Comparison of ENCODE assay signal across 8 cellular contexts in genomic region chr5:149636861-149637246, GRCh38. TPM values are rescaled to one million over a fixed set of nuclear protein-coding genes. Genes with fewer than 3 reads are reported as not detected.
DNase-seq lines count a peak whose midpoint lies in the region; ATAC-seq, FAIRE-seq and TF ChIP-seq lines count a peak whose summit lies in the region.

No MANE protein-coding gene starts in this region.

- no peak overlapping the region for H3K27ac ChIP-seq in A549
- H3K27ac ChIP-seq in PC-9 = no peak overlapping the region
- no peak overlapping the region for H3K27ac ChIP-seq in K562 (ENCODE audit: extremely low read depth, low read depth, low read length)

- no TSS peak for BruUV-seq in PC-9 (replicated peaks; lab: Mats Ljungman, UMichigan)
- BruUV-seq in K562 (replicated peaks; lab: Mats Ljungman, UMichigan) = no TSS peak

- H3K9me1 ChIP-seq in K562 (ENCODE audit: control insufficient read depth, insufficient read depth, low read length) = no peaks in the 10 kb centered on the region

- no peak overlapping the region for H3K4me3 ChIP-seq in A549
- H3K4me3 ChIP-seq in PC-9 = no peak overlapping the region
- H3K4me3 ChIP-seq in K562 = no peak overlapping the region
- H3K4me3 ChIP-seq in retinal pigment epithelial cell (ENCODE audit: low read length) = no peak overlapping the region

- peak; percentile 70 to 72 for DNase-seq in A549 (ENCODE audit: low read depth in 1 of 2, low spot score in 1 of 2)
- DNase-seq in GM03348 (ENCODE audit: low spot score) = peak; percentile 84
- DNase-seq in HuH-7.5 (ENCODE audit: low spot score) = peak; percentile 52
- DNase-seq in PC-9 = peak in 1 of 2 experiments; percentile 35
- DNase-seq in K562 (ENCODE audit: extremely low read depth in 1 of 4, low spot score in 3 of 4) = peak; percentile 55 to 72 (median 64)
- DNase-seq in hypothalamus (lab: John Stamatoyannopoulos, UW) = peak in 30 of 51 donors; percentile 7 to 79 (median 23)
- DNase-seq in retinal pigment epithelial cell (ENCODE audit: low read depth) = no peak

- H3K4me2 ChIP-seq in A549 (no peak overlapping the region), PC-9 (no peak overlapping the region), K562 (ENCODE audit: insufficient read depth, low read length) (no peak overlapping the region)

- TF ChIP-seq POLR2A in A549 (IDR thresholded peaks at IDR 0.05; ENCODE audit: low read length) (no peak), K562 (conservative IDR thresholded peaks at IDR 0.05) (no peak)

- peak; percentile 92 for TF ChIP-seq CTCF in A549 (IDR thresholded peaks at IDR 0.05)
- TF ChIP-seq CTCF in PC-9 (conservative IDR thresholded peaks at IDR 0.05) = peak; percentile 88
- TF ChIP-seq CTCF in K562 (IDR thresholded peaks at IDR 0.05 in 2 of 3, conservative IDR thresholded peaks at IDR 0.05 in 1 of 3; ENCODE audit: insufficient read depth in 2 of 3, low read depth in 1 of 3, low read length in 3 of 3) = peak; percentile 79 to 88 (median 87)
- peak; percentile 75 for TF ChIP-seq CTCF in retinal pigment epithelial cell (conservative IDR thresholded peaks at IDR 0.05; ENCODE audit: low read depth, low read length)

- H3K9me3 ChIP-seq in A549 (no peaks in the 10 kb centered on the region), PC-9 (ENCODE audit: insufficient read depth, low read depth) (no peaks in the 10 kb centered on the region), K562 (replicated peaks; ENCODE audit: control insufficient read depth, insufficient read depth, low read depth, low read length) (no peaks in the 10 kb centered on the region)

- H2AFZ ChIP-seq in PC-9 (no peak overlapping the region), K562 (ENCODE audit: low read depth, low read length) (0 out of 2 replicates have a peak overlapping the region, but pooled peaks have one; percentile 46)

- FAIRE-seq in A549 (lab: Jason Lieb, UNC) (peak; percentile 93), K562 (lab: Jason Lieb, UNC) (peak; percentile 77)

- H3K79me2 ChIP-seq in PC-9 (ENCODE audit: low read depth) (no peaks in the 10 kb centered on the region), K562 (ENCODE audit: control insufficient read depth, insufficient read depth, low read length) (no peaks in the 10 kb centered on the region)

- TF ChIP-seq RAD21 in A549 (conservative IDR thresholded peaks at IDR 0.05 in 1 of 2, IDR thresholded peaks at IDR 0.05 in 1 of 2) (peak; percentile 95 to 96), K562 (CRISPR knock-in tag; conservative IDR thresholded peaks at IDR 0.05 in 1 of 2, IDR thresholded peaks at IDR 0.05 in 1 of 2) (peak; percentile 93 to 95)

- H3K4me1 ChIP-seq in A549 = peaks cover 10% of the 10 kb centered on the region; the same call in 2 of the 3 replicates
- peaks cover 21% of the 10 kb centered on the region for H3K4me1 ChIP-seq in PC-9 (replicated peaks; ENCODE audit: insufficient read depth)
- H3K4me1 ChIP-seq in K562 (replicated peaks in 1 of 2; ENCODE audit: control insufficient read depth in 2 of 2, insufficient read depth in 2 of 2, low read length in 2 of 2) = peaks cover 28 to 30% of the 10 kb centered on the region in 2 experiments

- TF ChIP-seq EP300 in A549 (IDR thresholded peaks at IDR 0.05) (no peak), K562 (IDR thresholded peaks at IDR 0.05; ENCODE audit: low read length) (no peak)

- H3K9ac ChIP-seq in K562 (ENCODE audit: insufficient read depth in 1 of 2, low read depth in 2 of 2, low read length in 2 of 2) = no peak overlapping the region

- peak; percentile 79 to 93 for ATAC-seq in A549
- peak; percentile 55 for ATAC-seq in K562
- ATAC-seq in GM21529 (IDR thresholded peaks at IDR 0.05; ENCODE audit: unreplicated experiment) = no peak

- no peaks in the 10 kb centered on the region; the same call in 1 of the 2 replicates for H3F3A ChIP-seq in PC-9 (ENCODE audit: insufficient read depth, low read depth)

- CTCF ChIA-PET in A549 (lab: Yijun Ruan, JAX) = interaction anchor here (0.6 to 15.6 kb wide), 57 partner anchors 8 to 785 kb away, joined by 3 to 579 read pairs (median 4); no protein-coding TSS in a partner anchor
- CTCF ChIA-PET in PC-9 (lab: Charles Lee) = interaction anchor here (0.5 to 1.4 kb wide), 8 partner anchors 8 to 909 kb away, joined by 3 to 7 read pairs (median 3); no protein-coding TSS in a partner anchor
- CTCF ChIA-PET in K562 (lab: Yijun Ruan, JAX; ENCODE audit: low intra/inter-chr PET ratio) = interaction anchor here (0.6 to 5.7 kb wide), 8 partner anchors 93 to 582 kb away, joined by 3 to 108 read pairs (median 4); partner anchors contain the start of gene PPARGC1B

- in situ Hi-C loops in K562 (cut with MboI) = loop anchor here (5.0 to 10.0 kb wide), 3 partner anchors 190 to 578 kb away; no protein-coding TSS in a partner anchor

- no peaks in the 10 kb centered on the region for H4K20me1 ChIP-seq in PC-9 (ENCODE audit: insufficient read depth)
- no peaks in the 10 kb centered on the region for H4K20me1 ChIP-seq in K562 (replicated peaks; ENCODE audit: control insufficient read depth, insufficient read depth, low read length)

- no peaks in the 10 kb centered on the region for H3K27me3 ChIP-seq in PC-9 (ENCODE audit: insufficient read depth, low read depth)
- H3K27me3 ChIP-seq in K562 (ENCODE audit: control insufficient read depth in 2 of 2, insufficient read depth in 2 of 2, low read length in 2 of 2) = no peaks in the 10 kb centered on the region

- intact Hi-C loops in PC-9 (cut with micrococcal nuclease; ENCODE audit: unreplicated experiment) (loop anchor here (1.0 to 10.0 kb wide), 9 partner anchors 30 to 800 kb away; partner anchors contain the start of genes SLC26A2 and TCOF1), K562 (cut with micrococcal nuclease) (loop anchor here (1.0 to 5.0 kb wide), 5 partner anchors 140 to 353 kb away; no protein-coding TSS in a partner anchor)

- H3K9me2 ChIP-seq in PC-9 (ENCODE audit: insufficient read depth) = no peaks in the 10 kb centered on the region

- H3K36me3 ChIP-seq in PC-9 (ENCODE audit: low read depth) (no peaks in the 10 kb centered on the region), K562 (ENCODE audit: control insufficient read depth, insufficient read depth, low read length) (no peaks in the 10 kb centered on the region)

- POLR2A ChIA-PET in A549 (lab: Yijun Ruan, JAX) = interaction anchor here (1.0 kb wide), 1 partner anchor 323 kb away, joined by 3 read pairs; no protein-coding TSS in a partner anchor
- POLR2A ChIA-PET in PC-9 (lab: Charles Lee; ENCODE audit: unreplicated experiment) = interaction anchor here (0.5 kb wide), 1 partner anchor 216 kb away, joined by 3 read pairs; no protein-coding TSS in a partner anchor
- POLR2A ChIA-PET in K562 (lab: Yijun Ruan, JAX) = interaction anchor here (0.6 to 1.3 kb wide), 3 partner anchors 13 to 192 kb away, joined by 3 to 9 read pairs (median 4); no protein-coding TSS in a partner anchor

- 39% methylated on average over 6 of the region's 6 CpGs for WGBS in A549 (ENCODE audit: missing lambda C conversion rate)
- 27% methylated on average over 6 of the region's 6 CpGs for whole genome bisulfite sequencing in K562 (ENCODE audit: insufficient coverage, low coverage, missing lambda C conversion rate)

TF ChIP-seq in A549, 52 proteins besides CTCF, POLR2A, EP300 and RAD21:
- TF ChIP-seq EHMT2 (IDR thresholded peaks at IDR 0.05; ENCODE audit: low read depth) = no peak
- peak; percentile 11 for TF ChIP-seq ZFP36 (IDR thresholded peaks at IDR 0.05; ENCODE audit: borderline replicate concordance, partially characterized antibody)
- TF ChIP-seq ZC3H11A (IDR thresholded peaks at IDR 0.05) = no peak
- no peak for TF ChIP-seq MAFK (IDR thresholded peaks at IDR 0.05; ENCODE audit: partially characterized antibody)
- TF ChIP-seq SMC3 (IDR thresholded peaks at IDR 0.05) = peak; percentile 92

TF ChIP-seq in K562, 482 proteins besides CTCF, POLR2A, EP300 and RAD21 (continues in another document):
- TF ChIP-seq EZH2 (IDR thresholded peaks at IDR 0.05; ENCODE audit: borderline replicate concordance, low read depth, low read length) (no peak), SMC3 (conservative IDR thresholded peaks at IDR 0.05; ENCODE audit: insufficient read depth, low read depth, low read length) (peak; percentile 94), E2F6 (IDR thresholded peaks at IDR 0.05; ENCODE audit: borderline replicate concordance in 1 of 2, extremely low read depth in 1 of 2, insufficient read depth in 1 of 2, insufficient read length in 1 of 2, low read depth in 1 of 2, low read length in 1 of 2, poor library complexity in 1 of 2, severe bottlenecking in 1 of 2) (no peak)

RNA-seq across cellular contexts. Expression of gene ARHGEF37, which starts 55.6 kb away (rescaled TPM):
- polyA plus RNA-seq in A549 (2011; rRNA removed) (1.5 and 1.7 TPM in 2 replicates), A549 (2017; fragmentation: RNase III; extraction: RNeasy Plus Mini Kit Qiagen cat#74134 plus additional on column Dnase treatment) (0.98 to 1.2 TPM (median 1.2 TPM) in 3 replicates), K562 (2011; rRNA removed) (0.04 TPM in 2 replicates), K562 (2014; fragmentation: Illumina TruSeq; extraction: Trizol) (0.04 TPM in 1 of 2 replicates, not detected in the other), K562 (2014; fragmentation: Nextera tagmentation; extraction: Ambion mirVana) (under 1 TPM; 0.17 to 0.25 TPM), K562 (2014; rRNA removed) (0.01 TPM in 1 of 2 replicates, not detected in the other)
- polyA plus RNA-seq in A549 (2012; cell fraction: cytosol; rRNA removed) = 0.40 and 0.49 TPM in 2 replicates
- 1.1 and 1.2 TPM in 2 replicates for polyA plus RNA-seq in A549 (2012; cell fraction: nucleus; rRNA removed)
- 2.7 and 3.3 TPM in 2 replicates for polyA minus RNA-seq in A549 (2011; rRNA and poly(A)+ RNA removed)
- total RNA-seq in PC-9 (2021) (5.5 and 8.6 TPM in 2 replicates), K562 (2014; rRNA removed) (0.05 TPM in 1 of 2 replicates, not detected in the other), K562 (2014; rRNA removed; fragmentation: Illumina TruSeq; extraction: Trizol) (0.04 and 0.06 TPM in 2 replicates), K562 (2015; rRNA removed; fragmentation: Illumina TruSeq; extraction: Trizol) (0.14 TPM in 1 of 2 replicates, not detected in the other), K562 (2021) (0.27 and 0.51 TPM in 2 replicates)
- 0.11 TPM in 1 of 2 replicates, not detected in the other for total RNA-seq in K562 (2011; cell fraction: chromatin; rRNA removed; ENCODE audit: low replicate concordance)
- not detected in 2 replicates for total RNA-seq in K562 (2011; cell fraction: nucleolus; rRNA removed)
- total RNA-seq in K562 (2011; cell fraction: nucleoplasm; rRNA removed) = 0.15 TPM in 1 of 2 replicates, not detected in the other
- polyA plus RNA-seq in K562 (2011; cell fraction: cytosol; rRNA removed) = 0.01 TPM in 2 replicates
- 0.09 TPM in 1 of 2 replicates, not detected in the other for polyA plus RNA-seq in K562 (2011; cell fraction: nucleus; rRNA removed)
- polyA plus RNA-seq in K562 (2012) = 0.05 and 0.21 TPM in 2 replicates
- polyA minus RNA-seq in K562 (2011; rRNA and poly(A)+ RNA removed) = not detected in 2 replicates
- polyA minus RNA-seq in K562 (2011; cell fraction: cytosol; rRNA and poly(A)+ RNA removed) = 2.0 TPM in 1 of 2 replicates, not detected in the other
- 0.13 TPM in 1 of 2 replicates, not detected in the other for polyA minus RNA-seq in K562 (2011; cell fraction: nucleus; rRNA and poly(A)+ RNA removed)

Comparison
In these comparisons a context has a peak if more than half of its experiments do, and no peak if none do; other contexts are left out.
1. Of the 35 proteins assayed by ChIP-seq in both K562 and A549: peak only in K562: none; only in A549: ZFP36; in both: CTCF, RAD21 and SMC3; in neither: 28; mixed calls (peak in some experiments, not most) for 3.